In genomic region chr1:8448906-8449661, GRCh38 we compare ENCODE assay signal across 9 cellular contexts.
DNase-seq lines count a peak whose midpoint lies in the region; ATAC-seq and TF ChIP-seq lines count a peak whose summit lies in the region.
"Had no signal": no experiment of that assay in that cellular context is flagged by ENCODE, and none has a peak within 500 bp of the region (broad histone marks: within the 10 kb centered on the region; RNA-seq: fewer than 3 reads in every experiment).

No MANE protein-coding gene starts in this region.

- TF ChIP-seq POLR2A in upper lobe of left lung (IDR thresholded peaks at IDR 0.05): no peak

- WGBS in upper lobe of left lung, 2 donors: 40 to 47% methylated on average over 12 of the region's 12 CpGs

- no peak for DNase-seq in activated naive CD4-positive, alpha-beta T cell treated with Interleukin-2 at 50 U/mL for 16 hours
- DNase-seq in chondrocyte (ENCODE audit: low spot score) (no peak), kidney tubule cell (ENCODE audit: low spot score) (peak; percentile 17), upper lobe of left lung (no peak), GDM1 (lab: John Stamatoyannopoulos, UW) (no peak)
- DNase-seq: NCI-H2227 treated with DMSO at 0.1 percent for 48 hours had no signal

- H3K9me3 Mint-ChIP-seq in activated naive CD4-positive, alpha-beta T cell treated with anti-CD3 and anti-CD28 coated beads, Interleukin-2, amount 50 U/mL, for 24 hours: no peaks in the 10 kb centered on the region
- no peaks in the 10 kb centered on the region for H3K9me3 Mint-ChIP-seq in chondrocyte (ENCODE audit: low read depth)

- peaks cover 17 to 32% (median 23%) of the 10 kb centered on the region in 4 donors for H3K4me1 ChIP-seq in upper lobe of left lung

- H3K27me3 ChIP-seq in upper lobe of left lung: no peaks in the 10 kb centered on the region

- TF ChIP-seq CTCF in chondrocyte (IDR thresholded peaks at IDR 0.05) (no peak), upper lobe of left lung (IDR thresholded peaks at IDR 0.05) (no peak)

- peak in 1 of 2 donors; percentile 57 for ATAC-seq in upper lobe of left lung (ENCODE audit: low FRiP score in 2 of 2)
- ATAC-seq in HG03457 (IDR thresholded peaks at IDR 0.05; ENCODE audit: unreplicated experiment): no peak
- no peak for ATAC-seq in GM21825 (IDR thresholded peaks at IDR 0.05; ENCODE audit: unreplicated experiment)

- peak overlapping the region in 1 of 4 donors; percentile 22 for H3K4me3 ChIP-seq in upper lobe of left lung

- H3K27ac Mint-ChIP-seq in activated naive CD4-positive, alpha-beta T cell treated with anti-CD3 and anti-CD28 coated beads, Interleukin-2, amount 50 U/mL, for 24 hours: peak overlapping the region; percentile 61
- H3K27ac Mint-ChIP-seq in chondrocyte (ENCODE audit: unreplicated experiment): no peak overlapping the region

- peaks cover 13% of the 10 kb centered on the region for H3K4me1 Mint-ChIP-seq in activated naive CD4-positive, alpha-beta T cell treated with anti-CD3 and anti-CD28 coated beads, Interleukin-2, amount 50 U/mL, for 24 hours
- H3K4me1 Mint-ChIP-seq in chondrocyte (ENCODE audit: low read depth): no peaks in the 10 kb centered on the region

- no peaks in the 10 kb centered on the region for H3K9me3 ChIP-seq in upper lobe of left lung

- peaks cover 0 to 2% (median 0%) of the 10 kb centered on the region in 4 donors for H3K36me3 ChIP-seq in upper lobe of left lung

- no peak for TF ChIP-seq EP300 in upper lobe of left lung (IDR thresholded peaks at IDR 0.05)

- no peak overlapping the region for H3K4me3 Mint-ChIP-seq in activated naive CD4-positive, alpha-beta T cell treated with anti-CD3 and anti-CD28 coated beads, Interleukin-2, amount 50 U/mL, for 24 hours
- peak overlapping the region; percentile 5 for H3K4me3 Mint-ChIP-seq in chondrocyte (ENCODE audit: unreplicated experiment)

- H3K27me3 Mint-ChIP-seq in activated naive CD4-positive, alpha-beta T cell treated with anti-CD3 and anti-CD28 coated beads, Interleukin-2, amount 50 U/mL, for 24 hours: no peaks in the 10 kb centered on the region
- H3K27me3 Mint-ChIP-seq in chondrocyte (ENCODE audit: low read depth): no peaks in the 10 kb centered on the region

- peak overlapping the region; percentile 67 to 87 (median 74) for H3K27ac ChIP-seq in upper lobe of left lung

- H3K36me3 Mint-ChIP-seq in activated naive CD4-positive, alpha-beta T cell treated with anti-CD3 and anti-CD28 coated beads, Interleukin-2, amount 50 U/mL, for 24 hours: peaks cover 17% of the 10 kb centered on the region
- H3K36me3 Mint-ChIP-seq in chondrocyte (ENCODE audit: low read depth): peaks cover 6% of the 10 kb centered on the region
